Comparison of ENCODE assay signal across 18 cellular contexts in genomic region chr5:130514984-130515690, GRCh38.
DNase-seq lines count a peak whose midpoint lies in the region; TF ChIP-seq lines count a peak whose summit lies in the region.
"Had no signal": no experiment of that assay in that cellular context is flagged by ENCODE, and none has a peak within 500 bp of the region (broad histone marks: within the 10 kb centered on the region; RNA-seq: fewer than 3 reads in every experiment).

No MANE protein-coding gene starts in this region.

- no peaks in the 10 kb centered on the region for H3K27me3 ChIP-seq in H7 (ENCODE audit: control insufficient read depth, insufficient read depth, low read length)
- H3K27me3 ChIP-seq: adrenal gland, BLaER1 had no signal

- in situ Hi-C loops in G401 (cut with HindIII; ENCODE audit: low sequenced_read_pairs): no loop called here

- H3K4me3 ChIP-seq in H7 (ENCODE audit: insufficient read depth, low read depth, low read length): no peak overlapping the region
- H3K4me3 ChIP-seq: adrenal gland, BLaER1, prostate gland had no signal

- H3K4me1 Mint-ChIP-seq in mesothelial cell of epicardium: no peaks in the 10 kb centered on the region
- H3K4me1 Mint-ChIP-seq: IgD-negative memory B cell; stimulated activated memory B cell treated with anti-CD40 and anti-IgM and Interleukin-4, amounts not matched to agents 10 μg/mL and 1 μg/mL and 100 μg/mL, for 72 hours had no signal

- H3K36me3 ChIP-seq in H7 (replicated peaks; ENCODE audit: control insufficient read depth, insufficient read depth, low read length): no peaks in the 10 kb centered on the region
- H3K36me3 ChIP-seq: adrenal gland, BLaER1, prostate gland had no signal

- TF ChIP-seq EP300 in Ishikawa (IDR thresholded peaks at IDR 0.05; ENCODE audit: borderline replicate concordance): no peak

- TF ChIP-seq CTCF in AG09319 (IDR thresholded peaks at IDR 0.05; ENCODE audit: low read depth, low read length) (no peak), mesothelial cell of epicardium (IDR thresholded peaks at IDR 0.05; ENCODE audit: unreplicated experiment) (no peak)

- H3K9me3 Mint-ChIP-seq in mesothelial cell of epicardium: peaks cover 36% of the 10 kb centered on the region

- no peaks in the 10 kb centered on the region for H3K36me3 Mint-ChIP-seq in mesothelial cell of epicardium
- H3K36me3 Mint-ChIP-seq: IgD-negative memory B cell; stimulated activated memory B cell treated with anti-CD40 and anti-IgM and Interleukin-4, amounts not matched to agents 10 μg/mL and 1 μg/mL and 100 μg/mL, for 72 hours had no signal

- H3K27ac Mint-ChIP-seq in mesothelial cell of epicardium: no peak overlapping the region
- H3K27ac Mint-ChIP-seq: IgD-negative memory B cell; stimulated activated memory B cell treated with anti-CD40 and anti-IgM and Interleukin-4, amounts not matched to agents 10 μg/mL and 1 μg/mL and 100 μg/mL, for 72 hours had no signal

- peak; percentile 8 for DNase-seq in AG09319 (ENCODE audit: extremely low read depth, low read depth)
- peak; percentile 67 for DNase-seq in astrocyte of the hippocampus (ENCODE audit: low read depth, low spot score)
- peak; percentile 77 for DNase-seq in glomerular visceral epithelial cell (ENCODE audit: extremely low spot score)
- no peak for DNase-seq in G401 (ENCODE audit: low spot score)
- no peak for DNase-seq in mesothelial cell of epicardium (ENCODE audit: low spot score in 2 of 2, unreplicated experiment in 2 of 2)
- DNase-seq in head of caudate nucleus: no peak
- DNase-seq in H7: no peak
- DNase-seq: activated T-cell treated with anti-CD3 and anti-CD28 coated beads, Interleukin-2, amount 50 U/mL, for 4 hours; adrenal gland; effector CD4-positive, alpha-beta T cell; NCI-H1436 treated with DMSO at 0.1 percent for 48 hours; NCI-H748 treated with DMSO at 0.1 percent for 48 hours; stimulated activated CD4-positive, alpha-beta T cell treated with anti-CD3 and anti-CD28 coated beads, Interleukin-4, amount 100 ng/mL, for 1 hour had no signal

- no peak overlapping the region for H3K4me3 Mint-ChIP-seq in mesothelial cell of epicardium
- H3K4me3 Mint-ChIP-seq: activated T-cell treated with anti-CD3 and anti-CD28 coated beads, Interleukin-2, amount 50 U/mL, for 4 hours; IgD-negative memory B cell; stimulated activated memory B cell treated with anti-CD40 and anti-IgM and Interleukin-4, amounts not matched to agents 10 μg/mL and 1 μg/mL and 100 μg/mL, for 72 hours had no signal

- intact Hi-C loops in head of caudate nucleus (cut with DNase I): no loop called here

- TF ChIP-seq RAD21 in Ishikawa (IDR thresholded peaks at IDR 0.05; ENCODE audit: low read depth): no peak

- H3K27me3 Mint-ChIP-seq in mesothelial cell of epicardium (ENCODE audit: low read depth): no peaks in the 10 kb centered on the region
- H3K27me3 Mint-ChIP-seq: IgD-negative memory B cell; stimulated activated memory B cell treated with anti-CD40 and anti-IgM and Interleukin-4, amounts not matched to agents 10 μg/mL and 1 μg/mL and 100 μg/mL, for 72 hours had no signal

TF ChIP-seq in Ishikawa, 13 proteins besides CTCF, POLR2A, EP300 and RAD21:
- TF ChIP-seq NFIC (IDR thresholded peaks at IDR 0.05) (peak; percentile 50; the same call in 1 of the 2 replicates), TCF12 (IDR thresholded peaks at IDR 0.05; ENCODE audit: low read depth) (no peak), TEAD4 (IDR thresholded peaks at IDR 0.05) (peak; percentile 52; the same call in 1 of the 2 replicates)

Comparison
In these comparisons a context has a peak if more than half of its experiments do, and no peak if none do; other contexts are left out.
1. DNase-seq: peak in AG09319 (single experiment), astrocyte of the hippocampus (single experiment) and glomerular visceral epithelial cell (single experiment); none in G401 (single experiment), mesothelial cell of epicardium (0 of 2), head of caudate nucleus (0 of 42) and H7 (single experiment).